In genomic region chr19:50724522-50725217, GRCh38 we compare ENCODE assay signal across 8 cellular contexts. TPM values are rescaled to one million over a fixed set of nuclear protein-coding genes. Genes with fewer than 3 reads are reported as not detected.
A peak's percentile ranks its signal among the peaks of the same experiment; 100 is the strongest.
DNase-seq lines count a peak whose midpoint lies in the region; ATAC-seq and TF ChIP-seq lines count a peak whose summit lies in the region.

No MANE protein-coding gene starts in this region.

- 3% methylated on average over 37 of the region's 65 CpGs for WGBS in smooth muscle cell (ENCODE audit: low lambda C conversion rate)

- no peaks in the 10 kb centered on the region for H4K20me1 ChIP-seq in smooth muscle cell (ENCODE audit: low read depth)

- peaks cover 55% of the 10 kb centered on the region for H3K4me1 Mint-ChIP-seq in WTC11
- H3K4me1 Mint-ChIP-seq in immature natural killer cell = peaks cover 7 to 37% of the 10 kb centered on the region in 2 donors

- TF ChIP-seq CTCF in GM12873 (IDR thresholded peaks at IDR 0.05; ENCODE audit: insufficient read depth, low read depth, low read length, missing control alignments) (peak; percentile 70), WTC11 (IDR thresholded peaks at IDR 0.05) (peak; percentile 77), cardiac fibroblast (IDR thresholded peaks at IDR 0.05; ENCODE audit: low read depth, low read length) (peak; percentile 44), smooth muscle cell (IDR thresholded peaks at IDR 0.05; ENCODE audit: borderline replicate concordance, insufficient read depth, poor library complexity, severe bottlenecking) (peak; percentile 79)

- peak overlapping the region; percentile 90 for H3K4me3 Mint-ChIP-seq in WTC11
- H3K4me3 Mint-ChIP-seq in immature natural killer cell = peak overlapping the region; percentile 81 to 93 (median 86)

- peak; percentile 80 for ATAC-seq in HG02885 (IDR thresholded peaks at IDR 0.05; ENCODE audit: poor library complexity, unreplicated experiment)
- peak; percentile 74 for ATAC-seq in WTC11
- no peak for ATAC-seq in HG02623 (IDR thresholded peaks at IDR 0.05; ENCODE audit: unreplicated experiment)

- H2AFZ ChIP-seq in smooth muscle cell (ENCODE audit: low read depth) = peak overlapping the region; percentile 58

- H3K36me3 ChIP-seq in smooth muscle cell (ENCODE audit: low read depth) = no peaks in the 10 kb centered on the region

- peaks cover 8% of the 10 kb centered on the region for H3K79me2 ChIP-seq in smooth muscle cell (ENCODE audit: low read depth)

- H3F3A ChIP-seq in smooth muscle cell (ENCODE audit: low read depth) = no peaks in the 10 kb centered on the region

- H3K9me3 Mint-ChIP-seq in WTC11 (no peaks in the 10 kb centered on the region), immature natural killer cell (no peaks in the 10 kb centered on the region)

- peak overlapping the region; percentile 48 for H3K9ac ChIP-seq in smooth muscle cell (ENCODE audit: low read depth)

- H3K27me3 Mint-ChIP-seq in WTC11 (ENCODE audit: low read depth) (peaks cover 43% of the 10 kb centered on the region), immature natural killer cell (ENCODE audit: low read depth in 3 of 3) (peaks cover 6 to 21% (median 12%) of the 10 kb centered on the region in 3 donors)

- POLR2A ChIA-PET in WTC11 (lab: Charles Lee) = interaction anchor here (0.6 to 1.6 kb wide), 8 partner anchors 49 to 177 kb away, joined by 3 to 7 read pairs (median 4); no protein-coding TSS in a partner anchor

- H3K4me1 ChIP-seq in smooth muscle cell (ENCODE audit: low read depth) = peaks cover 14% of the 10 kb centered on the region

- H3K4me3 ChIP-seq in cardiac fibroblast (replicated peaks in 1 of 2; ENCODE audit: low read depth in 2 of 2, low read length in 2 of 2) (peak overlapping the region; percentile 62 to 71), smooth muscle cell (peak overlapping the region; percentile 57)

- peak overlapping the region; percentile 88 for H3K4me2 ChIP-seq in smooth muscle cell

- H3K27me3 ChIP-seq in smooth muscle cell (ENCODE audit: low read depth) = no peaks in the 10 kb centered on the region

- no peaks in the 10 kb centered on the region for H3K9me3 ChIP-seq in smooth muscle cell (replicated peaks; ENCODE audit: low read depth)

- H3K27ac ChIP-seq in smooth muscle cell (ENCODE audit: low read depth) = peak overlapping the region; percentile 45

- CTCF ChIA-PET in WTC11 (lab: Charles Lee) = interaction anchor here (0.6 to 6.7 kb wide), 69 partner anchors 8 to 980 kb away, joined by 3 to 195 read pairs (median 4); partner anchors contain the start of genes ACP4, C19orf81 and JOSD2

- H3K27ac Mint-ChIP-seq in WTC11 = peak overlapping the region; percentile 82
- H3K27ac Mint-ChIP-seq in immature natural killer cell = peak overlapping the region; percentile 39 to 92 (median 73)

- H3K36me3 Mint-ChIP-seq in WTC11 (no peaks in the 10 kb centered on the region), immature natural killer cell (no peaks in the 10 kb centered on the region)

- peak; percentile 78 for DNase-seq in NCI-H187 treated with DMSO at 0.1 percent for 48 hours (lab: John Stamatoyannopoulos, UW)
- peak; percentile 100 for DNase-seq in WTC11 (ENCODE audit: low spot score)
- DNase-seq in cardiac fibroblast (ENCODE audit: low read depth in 2 of 2) = peak; percentile 98 to 100
- peak; percentile 95 to 98 (median 97) for DNase-seq in immature natural killer cell
- DNase-seq in smooth muscle cell (lab: John Stamatoyannopoulos, UW; ENCODE audit: unreplicated experiment) = peak; percentile 93

TF ChIP-seq in WTC11, 78 proteins besides CTCF, POLR2A, EP300 and RAD21 (continues in another document):
- no peak for TF ChIP-seq ESRRA (CRISPR knock-in tag; IDR thresholded peaks at IDR 0.05; ENCODE audit: borderline replicate concordance)
- TF ChIP-seq, protein P1, sequence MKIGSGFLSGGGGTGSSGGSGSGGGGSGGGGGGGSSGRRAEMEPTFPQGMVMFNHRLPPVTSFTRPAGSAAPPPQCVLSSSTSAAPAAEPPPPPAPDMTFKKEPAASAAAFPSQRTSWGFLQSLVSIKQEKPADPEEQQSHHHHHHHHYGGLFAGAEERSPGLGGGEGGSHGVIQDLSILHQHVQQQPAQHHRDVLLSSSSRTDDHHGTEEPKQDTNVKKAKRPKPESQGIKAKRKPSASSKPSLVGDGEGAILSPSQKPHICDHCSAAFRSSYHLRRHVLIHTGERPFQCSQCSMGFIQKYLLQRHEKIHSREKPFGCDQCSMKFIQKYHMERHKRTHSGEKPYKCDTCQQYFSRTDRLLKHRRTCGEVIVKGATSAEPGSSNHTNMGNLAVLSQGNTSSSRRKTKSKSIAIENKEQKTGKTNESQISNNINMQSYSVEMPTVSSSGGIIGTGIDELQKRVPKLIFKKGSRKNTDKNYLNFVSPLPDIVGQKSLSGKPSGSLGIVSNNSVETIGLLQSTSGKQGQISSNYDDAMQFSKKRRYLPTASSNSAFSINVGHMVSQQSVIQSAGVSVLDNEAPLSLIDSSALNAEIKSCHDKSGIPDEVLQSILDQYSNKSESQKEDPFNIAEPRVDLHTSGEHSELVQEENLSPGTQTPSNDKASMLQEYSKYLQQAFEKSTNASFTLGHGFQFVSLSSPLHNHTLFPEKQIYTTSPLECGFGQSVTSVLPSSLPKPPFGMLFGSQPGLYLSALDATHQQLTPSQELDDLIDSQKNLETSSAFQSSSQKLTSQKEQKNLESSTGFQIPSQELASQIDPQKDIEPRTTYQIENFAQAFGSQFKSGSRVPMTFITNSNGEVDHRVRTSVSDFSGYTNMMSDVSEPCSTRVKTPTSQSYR (CRISPR knock-in tag; IDR thresholded peaks at IDR 0.05) = 0 out of 2 replicates have a peak, but pooled peaks have one; percentile 78
- 0 out of 2 replicates have a peak, but pooled peaks have one; percentile 46 for TF ChIP-seq MYBL2 (CRISPR knock-in tag; IDR thresholded peaks at IDR 0.05)
- peak; percentile 77; the same call in 1 of the 2 replicates for TF ChIP-seq FOXK1 (CRISPR knock-in tag; IDR thresholded peaks at IDR 0.05)
- 0 out of 2 replicates have a peak, but pooled peaks have one; percentile 40 for TF ChIP-seq ZNF232 (CRISPR knock-in tag; IDR thresholded peaks at IDR 0.05)
- no peak for TF ChIP-seq KAT7 (CRISPR knock-in tag; IDR thresholded peaks at IDR 0.05; ENCODE audit: borderline replicate concordance)
- 0 out of 2 replicates have a peak, but pooled peaks have one; percentile 48 for TF ChIP-seq AFF4 (CRISPR knock-in tag; IDR thresholded peaks at IDR 0.05; ENCODE audit: borderline replicate concordance)
- TF ChIP-seq, protein P2, sequence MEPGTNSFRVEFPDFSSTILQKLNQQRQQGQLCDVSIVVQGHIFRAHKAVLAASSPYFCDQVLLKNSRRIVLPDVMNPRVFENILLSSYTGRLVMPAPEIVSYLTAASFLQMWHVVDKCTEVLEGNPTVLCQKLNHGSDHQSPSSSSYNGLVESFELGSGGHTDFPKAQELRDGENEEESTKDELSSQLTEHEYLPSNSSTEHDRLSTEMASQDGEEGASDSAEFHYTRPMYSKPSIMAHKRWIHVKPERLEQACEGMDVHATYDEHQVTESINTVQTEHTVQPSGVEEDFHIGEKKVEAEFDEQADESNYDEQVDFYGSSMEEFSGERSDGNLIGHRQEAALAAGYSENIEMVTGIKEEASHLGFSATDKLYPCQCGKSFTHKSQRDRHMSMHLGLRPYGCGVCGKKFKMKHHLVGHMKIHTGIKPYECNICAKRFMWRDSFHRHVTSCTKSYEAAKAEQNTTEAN (CRISPR knock-in tag; IDR thresholded peaks at IDR 0.05) = peak; percentile 70; the same call in 1 of the 2 replicates
- TF ChIP-seq SP1 (CRISPR knock-in tag; conservative IDR thresholded peaks at IDR 0.05) = peak; percentile 79

RNA-seq across cellular contexts. Expression of gene CLEC11A, which starts 1.5 kb away (rescaled TPM):
- total RNA-seq in WTC11 (2021) (7.6 to 9.5 TPM (median 8.2 TPM) in 3 replicates), smooth muscle cell (48.3 and 53.4 TPM in 2 replicates)
- polyA plus RNA-seq in immature natural killer cell (1 to 10 TPM; 1.4 to 4.6 (median 4.2) TPM), smooth muscle cell (138 and 155 TPM in 2 replicates)

RNA-seq across cellular contexts. Expression of gene SHANK1, which starts 5.1 kb away (rescaled TPM):
- total RNA-seq in WTC11 (2021) = 3.9 to 8.7 TPM (median 5.0 TPM) in 3 replicates
- not detected for polyA plus RNA-seq in immature natural killer cell
- 2.1 and 4.1 TPM in 2 replicates for total RNA-seq in smooth muscle cell
- 1.0 and 1.8 TPM in 2 replicates for polyA plus RNA-seq in smooth muscle cell

RNA-seq across cellular contexts. Expression of gene GPR32, which starts 45.6 kb away (rescaled TPM):
- total RNA-seq in WTC11 (2021) = not detected in 3 replicates
- not detected for polyA plus RNA-seq in immature natural killer cell
- total RNA-seq in smooth muscle cell = not detected in 2 replicates
- not detected in 2 replicates for polyA plus RNA-seq in smooth muscle cell
